ENCODE assay signal across 16 cellular contexts in genomic region chr1:45516465-45516864, GRCh38. TPM values are rescaled to one million over a fixed set of nuclear protein-coding genes. Genes with fewer than 3 reads are reported as not detected.
A peak's percentile ranks its signal among the peaks of the same experiment; 100 is the strongest.
DNase-seq lines count a peak whose midpoint lies in the region; ATAC-seq and TF ChIP-seq lines count a peak whose summit lies in the region.
"Had no signal": no experiment of that assay in that cellular context is flagged by ENCODE, and none has a peak within 500 bp of the region (broad histone marks: within the 10 kb centered on the region; RNA-seq: fewer than 3 reads in every experiment).

No MANE protein-coding gene starts in this region.

- no peak for TF ChIP-seq CTCF in RWPE1 (conservative IDR thresholded peaks at IDR 0.05; ENCODE audit: low read depth)
- TF ChIP-seq CTCF in endothelial cell (IDR thresholded peaks at IDR 0.05; ENCODE audit: unreplicated experiment), result no peak

- peaks cover 26% of the 10 kb centered on the region for H3K4me1 ChIP-seq in skeletal muscle satellite cell (ENCODE audit: control insufficient read depth, insufficient read depth, low read length)

- H3K27ac Mint-ChIP-seq in activated CD8-positive, alpha-beta memory T cell treated with anti-CD3 and anti-CD28 coated beads, Interleukin-2, amount 10 ng/mL, durations not matched to agents 7 days and 5 days, result peak overlapping the region; percentile 15
- peak overlapping the region; percentile 24 for H3K27ac Mint-ChIP-seq in endothelial cell (ENCODE audit: unreplicated experiment)
- H3K27ac Mint-ChIP-seq: activated naive CD8-positive, alpha-beta T cell treated with anti-CD3 and anti-CD28 coated beads, Interleukin-2, amount 10 ng/mL, durations not matched to agents 7 days and 5 days had no signal

- H3K4me1 Mint-ChIP-seq in activated CD8-positive, alpha-beta memory T cell treated with anti-CD3 and anti-CD28 coated beads, Interleukin-2, amount 10 ng/mL, durations not matched to agents 7 days and 5 days, result peaks cover 28% of the 10 kb centered on the region
- H3K4me1 Mint-ChIP-seq in endothelial cell (ENCODE audit: unreplicated experiment), result peaks cover 9% of the 10 kb centered on the region

- no peak overlapping the region for H3K4me3 Mint-ChIP-seq in activated CD8-positive, alpha-beta memory T cell treated with anti-CD3 and anti-CD28 coated beads, Interleukin-2, amount 10 ng/mL, durations not matched to agents 7 days and 5 days
- peak overlapping the region; percentile 31 for H3K4me3 Mint-ChIP-seq in endothelial cell (ENCODE audit: unreplicated experiment)
- H3K4me3 Mint-ChIP-seq: activated naive CD8-positive, alpha-beta T cell treated with anti-CD3 and anti-CD28 coated beads, Interleukin-2, amount 10 ng/mL, durations not matched to agents 7 days and 5 days had no signal

- peak overlapping the region; percentile 26 for H3K9ac ChIP-seq in skeletal muscle satellite cell (ENCODE audit: low read depth, low read length)

- no peak overlapping the region for H3K4me3 ChIP-seq in skeletal muscle satellite cell (ENCODE audit: low read length)

- H3K27me3 ChIP-seq in skeletal muscle satellite cell (ENCODE audit: control insufficient read depth, insufficient read depth, low read length), result no peaks in the 10 kb centered on the region

- no peaks in the 10 kb centered on the region for H3K9me3 ChIP-seq in skeletal muscle satellite cell (replicated peaks; ENCODE audit: low read length)

- no peak for ATAC-seq in activated CD8-positive, alpha-beta memory T cell treated with anti-CD3 and anti-CD28 coated beads, Interleukin-2, amount 10 ng/mL, durations not matched to agents 7 days and 5 days
- ATAC-seq: Panc1 had no signal

- POLR2A ChIA-PET in RWPE1 (lab: Yijun Ruan, JAX; ENCODE audit: low non-redundant PET), result no interaction called here

- H3K4me2 ChIP-seq in skeletal muscle satellite cell (ENCODE audit: low read length), result no peak overlapping the region

- H3K9me3 Mint-ChIP-seq in activated CD8-positive, alpha-beta memory T cell treated with anti-CD3 and anti-CD28 coated beads, Interleukin-2, amount 10 ng/mL, durations not matched to agents 7 days and 5 days (ENCODE audit: low read depth), result no peaks in the 10 kb centered on the region
- H3K9me3 Mint-ChIP-seq in endothelial cell (ENCODE audit: unreplicated experiment), result no peaks in the 10 kb centered on the region
- H3K9me3 Mint-ChIP-seq: activated naive CD8-positive, alpha-beta T cell treated with anti-CD3 and anti-CD28 coated beads, Interleukin-2, amount 10 ng/mL, durations not matched to agents 7 days and 5 days; CD8-positive, alpha-beta memory T cell had no signal

- H3K27me3 Mint-ChIP-seq in activated CD8-positive, alpha-beta memory T cell treated with anti-CD3 and anti-CD28 coated beads, Interleukin-2, amount 10 ng/mL, durations not matched to agents 7 days and 5 days, result no peaks in the 10 kb centered on the region
- peaks cover 1% of the 10 kb centered on the region for H3K27me3 Mint-ChIP-seq in endothelial cell (ENCODE audit: unreplicated experiment)
- H3K27me3 Mint-ChIP-seq: activated naive CD8-positive, alpha-beta T cell treated with anti-CD3 and anti-CD28 coated beads, Interleukin-2, amount 10 ng/mL, durations not matched to agents 7 days and 5 days; CD8-positive, alpha-beta memory T cell had no signal

- H3K27ac ChIP-seq in RWPE1, result peak overlapping the region; percentile 44
- H3K27ac ChIP-seq: HL-60 had no signal

- H3K36me3 Mint-ChIP-seq in activated CD8-positive, alpha-beta memory T cell treated with anti-CD3 and anti-CD28 coated beads, Interleukin-2, amount 10 ng/mL, durations not matched to agents 7 days and 5 days, result peaks cover 39% of the 10 kb centered on the region
- H3K36me3 Mint-ChIP-seq in endothelial cell (ENCODE audit: low read depth, unreplicated experiment), result peaks cover 35% of the 10 kb centered on the region

- no peak for DNase-seq in activated CD8-positive, alpha-beta memory T cell treated with anti-CD3 and anti-CD28 coated beads, Interleukin-2, amount 10 ng/mL, durations not matched to agents 7 days and 5 days
- no peak for DNase-seq in activated CD8-positive, alpha-beta memory T cell treated with anti-CD3 and anti-CD28 coated beads for 24 hours
- DNase-seq in RWPE1 (ENCODE audit: low spot score), result no peak
- DNase-seq in endothelial cell (ENCODE audit: low spot score), result no peak
- no peak for DNase-seq in hypothalamus (lab: John Stamatoyannopoulos, UW)
- no peak for DNase-seq in ureter (ENCODE audit: low spot score)
- DNase-seq in NCI-H526 treated with DMSO at 0.1 percent for 48 hours (lab: John Stamatoyannopoulos, UW), result no peak
- DNase-seq: activated naive CD8-positive, alpha-beta T cell treated with anti-CD3 and anti-CD28 coated beads, Interleukin-2, amount 10 ng/mL, durations not matched to agents 7 days and 5 days; CD8-positive, alpha-beta memory T cell; central memory CD4-positive, alpha-beta T cell; NCI-H1105; NCI-H774; stimulated activated CD4-positive, alpha-beta T cell treated with anti-CD3 and anti-CD28 coated beads, Interleukin-12 subunit alpha, Interleukin-12 subunit beta, amount 100 ng/mL, for 4 hours had no signal

- CTCF ChIA-PET in activated CD8-positive, alpha-beta memory T cell treated with anti-CD3 and anti-CD28 coated beads, Interleukin-2, amount 10 ng/mL, durations not matched to agents 7 days and 5 days (lab: Charles Lee), result interaction anchor here (1.1 kb wide), 3 partner anchors 43 to 54 kb away, joined by 3 to 4 read pairs (median 3); no protein-coding TSS in a partner anchor
- CTCF ChIA-PET in RWPE1 (lab: Yijun Ruan, JAX), result interaction anchor here (0.7 to 1.9 kb wide), 4 partner anchors 8 to 56 kb away, joined by 3 to 7 read pairs (median 5); no protein-coding TSS in a partner anchor

- peaks cover 57% of the 10 kb centered on the region for H3K36me3 ChIP-seq in skeletal muscle satellite cell (ENCODE audit: insufficient read depth, low read length)

RNA-seq across cellular contexts. Expression of gene PRDX1, which starts 5.2 kb away (rescaled TPM):
- 100 to 1,000 TPM; 225 to 412 TPM for total RNA-seq in activated CD8-positive, alpha-beta memory T cell treated with anti-CD3 and anti-CD28 coated beads, Interleukin-2, amount 10 ng/mL, durations not matched to agents 7 days and 5 days
- total RNA-seq in endothelial cell (ENCODE audit: unreplicated experiment) (325 TPM), ureter (351 TPM)
- total RNA-seq in skeletal muscle satellite cell (2012; rRNA removed), result 504 and 574 TPM in 2 replicates

RNA-seq across cellular contexts. Expression of gene MMACHC, which starts 16.4 kb away (rescaled TPM):
- total RNA-seq in activated CD8-positive, alpha-beta memory T cell treated with anti-CD3 and anti-CD28 coated beads, Interleukin-2, amount 10 ng/mL, durations not matched to agents 7 days and 5 days, result 1 to 10 TPM; 7.3 to 8.4 TPM
- total RNA-seq in endothelial cell (ENCODE audit: unreplicated experiment) (5.8 TPM), ureter (9.7 TPM)
- total RNA-seq in skeletal muscle satellite cell (2012; rRNA removed), result 4.8 and 6.1 TPM in 2 replicates

RNA-seq across cellular contexts. Expression of gene CCDC163, which starts 16.6 kb away (rescaled TPM):
- 1 to 10 TPM; 7.8 to 7.9 TPM for total RNA-seq in activated CD8-positive, alpha-beta memory T cell treated with anti-CD3 and anti-CD28 coated beads, Interleukin-2, amount 10 ng/mL, durations not matched to agents 7 days and 5 days
- total RNA-seq in endothelial cell (ENCODE audit: unreplicated experiment) (4.8 TPM), ureter (3.2 TPM)
- 1.5 and 1.7 TPM in 2 replicates for total RNA-seq in skeletal muscle satellite cell (2012; rRNA removed)

RNA-seq across cellular contexts. Expression of gene TESK2, which starts 25.5 kb away (rescaled TPM):
- total RNA-seq in activated CD8-positive, alpha-beta memory T cell treated with anti-CD3 and anti-CD28 coated beads, Interleukin-2, amount 10 ng/mL, durations not matched to agents 7 days and 5 days, result 1 to 10 TPM; 3.0 to 4.4 TPM
- total RNA-seq in endothelial cell (ENCODE audit: unreplicated experiment) (8.0 TPM), ureter (12.3 TPM)
- total RNA-seq in skeletal muscle satellite cell (2012; rRNA removed), result 0.22 and 0.51 TPM in 2 replicates

RNA-seq across cellular contexts. Expression of gene AKR1A1, which starts 34.2 kb away (rescaled TPM):
- 100 to 1,000 TPM; 137 to 150 TPM for total RNA-seq in activated CD8-positive, alpha-beta memory T cell treated with anti-CD3 and anti-CD28 coated beads, Interleukin-2, amount 10 ng/mL, durations not matched to agents 7 days and 5 days
- total RNA-seq in endothelial cell (ENCODE audit: unreplicated experiment) (125 TPM), ureter (120 TPM)
- total RNA-seq in skeletal muscle satellite cell (2012; rRNA removed), result 131 and 139 TPM in 2 replicates
